ENCODE assay signal across 8 cellular contexts in genomic region chr17:81393684-81394376, GRCh38. TPM values are rescaled to one million over a fixed set of nuclear protein-coding genes. Genes with fewer than 3 reads are reported as not detected.
DNase-seq lines count a peak whose midpoint lies in the region; ATAC-seq and TF ChIP-seq lines count a peak whose summit lies in the region.

No MANE protein-coding gene starts in this region.

- DNase-seq in activated T-cell treated with anti-CD3 and anti-CD28 coated beads for 24 hours (ENCODE audit: low read depth) (peak; percentile 71), activated T-cell treated with anti-CD3 and anti-CD28 coated beads for 4 hours (no peak), NCI-H1436 treated with DMSO at 0.1 percent for 48 hours (lab: John Stamatoyannopoulos, UW) (peak; percentile 98), SW480 (ENCODE audit: low spot score) (peak; percentile 98), chondrocyte (ENCODE audit: low spot score) (peak; percentile 100), islet precursor cell (peak; percentile 100)

- peak overlapping the region; percentile 42 to 71 (median 53) for H3K4me3 ChIP-seq in skin epidermis

- no peak for ATAC-seq in GM21423 (IDR thresholded peaks at IDR 0.05; ENCODE audit: unreplicated experiment)

- peak; percentile 71 for TF ChIP-seq CTCF in chondrocyte (IDR thresholded peaks at IDR 0.05)

- peak overlapping the region; percentile 96 for H3K27ac Mint-ChIP-seq in chondrocyte (ENCODE audit: unreplicated experiment)

- H3K27ac ChIP-seq in skin epidermis: peak overlapping the region; percentile 78 to 99 (median 91)

- H3K4me1 Mint-ChIP-seq in chondrocyte (ENCODE audit: low read depth): peaks cover 55% of the 10 kb centered on the region

- no peaks in the 10 kb centered on the region for H3K9me3 Mint-ChIP-seq in chondrocyte (ENCODE audit: low read depth)

- no peaks in the 10 kb centered on the region for H3K36me3 Mint-ChIP-seq in chondrocyte (ENCODE audit: low read depth)

- no peaks in the 10 kb centered on the region for H3K27me3 Mint-ChIP-seq in chondrocyte (ENCODE audit: low read depth)

- H3K4me3 Mint-ChIP-seq in chondrocyte (ENCODE audit: unreplicated experiment): peak overlapping the region; percentile 71

RNA-seq across cellular contexts. Expression of gene BAHCC1, which starts 1.4 kb away (rescaled TPM):
- total RNA-seq in chondrocyte: 20.6 to 32.3 TPM (median 22.7 TPM) in 3 replicates
